In the genomic region with DNA sequence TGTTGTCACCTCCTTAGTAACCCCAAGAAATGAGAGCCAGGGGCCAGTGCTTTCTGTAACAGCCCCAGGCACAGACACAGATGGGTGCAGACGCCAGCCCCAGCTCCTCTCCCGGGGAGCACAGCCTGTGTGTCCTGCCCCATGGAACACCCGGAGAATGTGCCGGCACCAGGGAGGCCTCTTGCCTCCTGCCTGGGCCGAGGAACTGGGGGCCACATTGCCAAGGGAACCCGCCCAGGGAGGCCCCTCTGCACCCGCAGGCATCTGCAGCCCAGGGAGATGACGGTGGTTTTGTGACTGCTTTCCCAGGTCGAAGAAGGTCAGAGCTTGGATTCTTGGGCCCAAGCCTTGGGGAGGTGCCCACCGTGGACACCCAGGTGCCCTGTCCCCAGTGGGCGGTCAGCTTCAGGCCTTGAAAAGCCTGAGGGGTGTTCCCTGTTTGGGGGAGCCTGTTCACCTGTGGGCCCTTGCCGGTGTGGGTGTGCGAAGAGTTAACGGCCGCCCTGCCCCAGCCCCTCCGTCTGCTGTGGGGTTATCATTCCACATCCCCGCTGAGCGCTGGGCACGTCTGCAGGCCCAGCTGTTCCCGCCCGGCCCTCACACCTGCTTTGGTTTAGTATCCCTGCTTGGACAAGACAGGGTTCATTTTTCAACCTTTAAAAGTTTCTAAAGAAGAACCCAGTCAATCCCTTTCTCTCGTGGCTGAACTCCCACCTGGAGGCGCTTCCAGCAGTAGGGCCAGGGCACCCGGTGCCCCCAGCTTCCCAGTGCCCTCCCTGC, we compare ENCODE assay signal across 22 cellular contexts.
"Had no signal": no experiment of that assay in that cellular context is flagged by ENCODE, and none has a peak within 500 bp of the region (broad histone marks: within the 10 kb centered on the region; RNA-seq: fewer than 3 reads in every experiment).

No MANE protein-coding gene starts in this region.

- DNase-seq: activated CD4-positive, alpha-beta memory T cell treated with anti-CD3 and anti-CD28 coated beads for 36 hours; activated CD4-positive, alpha-beta T cell treated with anti-CD3 and anti-CD28 coated beads, Interleukin-2, amount 10 ng/mL, durations not matched to agents 7 days and 5 days; activated CD4-positive, CD25-positive, alpha-beta regulatory T cell; activated CD8-positive, alpha-beta memory T cell treated with anti-CD3 and anti-CD28 coated beads for 24 hours; activated effector memory CD4-positive, alpha-beta T cell treated with anti-CD3 and anti-CD28 coated beads, Interleukin-2, amount 50 U/mL, for 16 hours; activated naive CD4-positive, alpha-beta T cell treated with Interleukin-2 at 50 U/mL for 16 hours; activated naive CD8-positive, alpha-beta T cell treated with anti-CD3 and anti-CD28 coated beads, Interleukin-2, amount 50 U/mL, for 24 hours; activated T-cell treated with anti-CD3 and anti-CD28 coated beads, Interleukin-2, amount 50 U/mL, for 4 hours; amniotic stem cell; body of pancreas; central memory CD4-positive, alpha-beta T cell; Kasumi-1; NCI-H1105 treated with DMSO at 0.1 percent for 48 hours; NCI-H1436 treated with DMSO at 0.1 percent for 48 hours; NCI-H187; NCI-H2081; NCI-H2227 treated with DMSO at 0.1 percent for 48 hours; Peyer's patch; SHP77 treated with DMSO at 0.1 percent for 48 hours; T-helper 17 cell; T1000 had no signal

- H3K9me3 ChIP-seq: ascending aorta, body of pancreas, Peyer's patch had no signal

- H3K4me3 ChIP-seq: ascending aorta, body of pancreas, Peyer's patch had no signal

- H3K27me3 ChIP-seq: ascending aorta, body of pancreas, Peyer's patch had no signal

- H3K36me3 ChIP-seq: ascending aorta, Peyer's patch had no signal

- H3K27ac ChIP-seq: ascending aorta, body of pancreas, Peyer's patch had no signal
